In the genomic region with DNA sequence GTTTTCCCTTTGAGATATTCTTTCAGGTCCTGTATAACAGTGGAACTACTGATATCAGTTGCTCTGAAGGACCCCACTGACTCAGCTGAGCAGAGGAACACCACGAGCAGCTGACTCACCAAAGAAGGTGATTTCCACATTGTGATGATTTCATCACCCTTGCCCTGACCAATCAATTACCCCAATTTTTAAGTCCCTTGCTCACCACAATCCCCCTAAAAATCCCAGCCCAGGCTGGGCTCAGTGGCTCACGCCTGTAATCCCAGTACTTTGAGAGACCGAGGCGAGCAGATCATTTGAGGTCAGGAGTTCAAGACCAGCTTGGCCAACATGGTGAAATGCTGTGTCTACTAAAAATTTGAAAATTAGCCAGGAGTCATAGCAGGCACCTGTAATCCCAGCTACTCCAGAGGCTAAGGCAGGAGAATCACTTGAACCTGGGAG, we compare ENCODE assay signal across 8 cellular contexts.
DNase-seq lines count a peak whose midpoint lies in the region; ATAC-seq and TF ChIP-seq lines count a peak whose summit lies in the region.

No MANE protein-coding gene starts in this region.

- TF ChIP-seq POLR2A in prostate gland (IDR thresholded peaks at IDR 0.05), result no peak

- H3K27me3 ChIP-seq in kidney epithelial cell (ENCODE audit: control insufficient read depth, insufficient read depth, low read length) (no peaks in the 10 kb centered on the region), prostate gland (replicated peaks; ENCODE audit: insufficient read depth) (no peaks in the 10 kb centered on the region)

- 87% methylated on average over 4 of the region's 4 CpGs for WGBS in prostate gland

- no peak overlapping the region for H3K27ac ChIP-seq in prostate gland

- TF ChIP-seq CTCF in kidney epithelial cell (IDR thresholded peaks at IDR 0.05; ENCODE audit: insufficient read depth, low read length, poor library complexity, severe bottlenecking) (no peak), prostate gland (IDR thresholded peaks at IDR 0.05) (no peak)

- intact Hi-C loops in prostate gland (cut with DNase I), result no loop called here

- H3K4me3 ChIP-seq in kidney epithelial cell (ENCODE audit: low read depth, low read length) (no peak overlapping the region), prostate gland (no peak overlapping the region)

- DNase-seq in GF-D8 (lab: John Stamatoyannopoulos, UW) (peak; percentile 23), kidney epithelial cell (ENCODE audit: low read depth) (peak; percentile 87), cerebellum (ENCODE audit: low spot score) (no peak), prostate gland (ENCODE audit: low spot score) (no peak), cortex of kidney (lab: John Stamatoyannopoulos, UW) (no peak), ureter (ENCODE audit: low spot score) (no peak)
- DNase-seq in activated CD4-positive, alpha-beta T cell treated with anti-CD3 and anti-CD28 coated beads, Interleukin-2, amount 50 U/mL, for 48 hours, result peak; percentile 57 to 70

- H3K9me3 ChIP-seq in prostate gland, result no peaks in the 10 kb centered on the region

- H3K4me1 ChIP-seq in prostate gland (replicated peaks), result no peaks in the 10 kb centered on the region

- peak; percentile 88 for ATAC-seq in HG02870 (IDR thresholded peaks at IDR 0.05; ENCODE audit: unreplicated experiment)

- H3K36me3 ChIP-seq in kidney epithelial cell (ENCODE audit: control insufficient read depth, insufficient read depth, low read length) (no peaks in the 10 kb centered on the region), prostate gland (no peaks in the 10 kb centered on the region)

Comparison
In these comparisons a context has a peak if more than half of its experiments do, and no peak if none do; other contexts are left out.
1. DNase-seq: peak in GF-D8 (single experiment), activated CD4-positive, alpha-beta T cell treated with anti-CD3 and anti-CD28 coated beads, Interleukin-2, amount 50 U/mL, for 48 hours (2 of 2) and kidney epithelial cell (single experiment); none in cerebellum (single experiment), prostate gland (single experiment), cortex of kidney (single experiment) and ureter (single experiment).